Comparison of ENCODE assay signal across 3 cellular contexts in genomic region chr20:44015733-44016103, GRCh38.
TF ChIP-seq lines count a peak whose summit lies in the region.

No MANE protein-coding gene starts in this region.

TF ChIP-seq in liver, 16 proteins besides CTCF, POLR2A, EP300 and RAD21:
- TF ChIP-seq FOXA2 (IDR thresholded peaks at IDR 0.05) (no peak), NR2F2 (IDR thresholded peaks at IDR 0.05) (peak; percentile 10)

TF ChIP-seq in HepG2, 621 proteins besides CTCF, POLR2A, EP300 and RAD21:
- TF ChIP-seq MTERF4 (CRISPR knock-in tag; IDR thresholded peaks at IDR 0.05), result no peak
- no peak for TF ChIP-seq ZNF547 (CRISPR knock-in tag; IDR thresholded peaks at IDR 0.05)
- no peak for TF ChIP-seq ZFP91 (CRISPR knock-in tag; IDR thresholded peaks at IDR 0.05; ENCODE audit: borderline replicate concordance)
- TF ChIP-seq FOXA1 (IDR thresholded peaks at IDR 0.05), result no peak
- no peak for TF ChIP-seq FOXA1 (CRISPR knock-in tag; IDR thresholded peaks at IDR 0.05)
- TF ChIP-seq DNMT3B (CRISPR knock-in tag; conservative IDR thresholded peaks at IDR 0.05), result no peak
- TF ChIP-seq SOX13 (IDR thresholded peaks at IDR 0.05), result no peak
- no peak for TF ChIP-seq SOX13 (CRISPR knock-in tag; conservative IDR thresholded peaks at IDR 0.05 in 1 of 2, IDR thresholded peaks at IDR 0.05 in 1 of 2)
- TF ChIP-seq DDIT3 (CRISPR knock-in tag; IDR thresholded peaks at IDR 0.05), result no peak
- TF ChIP-seq CSRNP1 (CRISPR knock-in tag; IDR thresholded peaks at IDR 0.05), result no peak
- no peak for TF ChIP-seq ZNF644 (CRISPR knock-in tag; IDR thresholded peaks at IDR 0.05; ENCODE audit: low read depth)
- TF ChIP-seq NFRKB (IDR thresholded peaks at IDR 0.05), result no peak

TF ChIP-seq in endothelial cell of umbilical vein, 7 proteins besides CTCF, POLR2A, EP300 and RAD21:
- TF ChIP-seq POLR2AphosphoS5 (IDR thresholded peaks at IDR 0.05; ENCODE audit: insufficient read depth, low read depth, low read length) (no peak), GATA2 (IDR thresholded peaks at IDR 0.05; ENCODE audit: insufficient read depth, insufficient read length, low read depth, low read length) (no peak)
